In the genomic region with DNA sequence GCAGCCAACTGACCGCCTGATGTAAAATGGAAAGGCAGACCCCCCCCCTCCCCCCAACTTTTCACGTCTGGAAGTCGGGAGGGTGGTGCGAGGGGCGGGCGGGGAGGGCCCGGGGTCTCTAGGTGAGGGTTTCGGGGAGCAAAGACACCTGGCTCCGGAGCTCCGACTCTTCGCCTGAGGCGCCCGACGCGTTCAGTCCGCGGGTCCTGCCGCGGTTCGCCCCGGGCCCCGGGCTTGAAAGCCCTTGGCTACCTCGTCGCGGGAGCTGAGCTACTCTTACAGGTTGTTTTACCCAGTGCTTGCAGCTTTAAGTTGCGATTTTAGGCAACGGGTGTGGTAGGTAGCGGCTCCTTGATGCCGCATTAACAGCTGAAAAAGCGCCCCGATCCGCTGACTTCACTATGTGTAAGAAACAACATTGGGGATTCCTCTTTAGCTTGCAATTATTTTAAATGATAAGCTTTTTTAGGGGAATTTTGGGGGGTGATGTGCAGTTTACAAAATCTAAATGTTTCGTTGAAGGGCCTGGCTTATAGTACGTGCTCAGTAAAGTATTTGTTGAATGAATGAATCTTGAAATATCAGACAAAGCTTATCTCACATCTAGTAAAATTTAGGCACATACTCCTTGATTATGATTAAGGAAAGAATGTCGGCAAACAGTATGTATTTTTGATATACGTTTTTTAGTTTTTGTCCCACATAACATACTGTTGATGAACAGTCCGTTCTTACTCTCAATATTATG, we compare ENCODE assay signal across 8 cellular contexts. TPM values are rescaled to one million over a fixed set of nuclear protein-coding genes. Genes with fewer than 3 reads are reported as not detected.
A peak's percentile ranks its signal among the peaks of the same experiment; 100 is the strongest.
DNase-seq lines count a peak whose midpoint lies in the region; ATAC-seq and TF ChIP-seq lines count a peak whose summit lies in the region.

No MANE protein-coding gene starts in this region.

- no peaks in the 10 kb centered on the region for H3K27me3 Mint-ChIP-seq in nephron (ENCODE audit: low read depth)

- H3K9me3 Mint-ChIP-seq in nephron: no peaks in the 10 kb centered on the region

- no peaks in the 10 kb centered on the region for H3K9me3 ChIP-seq in MM.1S (replicated peaks; ENCODE audit: insufficient read depth, low read length)
- no peaks in the 10 kb centered on the region for H3K9me3 ChIP-seq in esophagus squamous epithelium
- no peaks in the 10 kb centered on the region for H3K9me3 ChIP-seq in uterus

- no peaks in the 10 kb centered on the region; the same call in 1 of the 2 replicates for H4K20me1 ChIP-seq in MM.1S (ENCODE audit: insufficient read depth, low read length)

- no peak for TF ChIP-seq POLR2A in esophagus squamous epithelium (IDR thresholded peaks at IDR 0.05)
- no peak for TF ChIP-seq POLR2A in uterus (IDR thresholded peaks at IDR 0.05)

- intact Hi-C loops in esophagus squamous epithelium (cut with DNase I) (no loop called here), uterus (cut with DNase I; ENCODE audit: low total_unique reads) (no loop called here)

- ATAC-seq in GM19328 (IDR thresholded peaks at IDR 0.05; ENCODE audit: unreplicated experiment) (peak; percentile 3), HG03095 (IDR thresholded peaks at IDR 0.05; ENCODE audit: unreplicated experiment) (no peak)

- peak overlapping the region; percentile 72; the same call in 1 of the 2 replicates for H3K4me2 ChIP-seq in MM.1S (ENCODE audit: low read depth, low read length)

- H3K4me1 Mint-ChIP-seq in nephron: peaks cover 21% of the 10 kb centered on the region

- H3K79me2 ChIP-seq in MM.1S (ENCODE audit: low read length): peaks cover 56% of the 10 kb centered on the region

- H3K27ac ChIP-seq in MM.1S (ENCODE audit: low read length) (peak overlapping the region; percentile 85), esophagus squamous epithelium (peak overlapping the region; percentile 92 to 96 (median 94)), uterus (peak overlapping the region; percentile 87)

- peaks cover 26% of the 10 kb centered on the region for H3F3A ChIP-seq in MM.1S (ENCODE audit: insufficient read depth, low read length)

- no peak for TF ChIP-seq CTCF in BJ (IDR thresholded peaks at IDR 0.05; ENCODE audit: insufficient read depth, low read depth, low read length)
- no peak for TF ChIP-seq CTCF in MM.1S (IDR thresholded peaks at IDR 0.05; ENCODE audit: low read length)
- TF ChIP-seq CTCF in esophagus squamous epithelium (IDR thresholded peaks at IDR 0.05): no peak
- no peak for TF ChIP-seq CTCF in nephron (IDR thresholded peaks at IDR 0.05; ENCODE audit: unreplicated experiment in 3 of 3)
- no peak for TF ChIP-seq CTCF in uterus (IDR thresholded peaks at IDR 0.05)

- H2AFZ ChIP-seq in MM.1S (ENCODE audit: low read length): peak overlapping the region; percentile 57; the same call in 1 of the 2 replicates

- no peaks in the 10 kb centered on the region for H3K27me3 ChIP-seq in BJ (ENCODE audit: control insufficient read depth, insufficient read depth, low read length)
- no peaks in the 10 kb centered on the region for H3K27me3 ChIP-seq in MM.1S (replicated peaks; ENCODE audit: insufficient read depth, low read length)
- no peaks in the 10 kb centered on the region for H3K27me3 ChIP-seq in esophagus squamous epithelium
- H3K27me3 ChIP-seq in uterus: no peaks in the 10 kb centered on the region

- H3K36me3 ChIP-seq in BJ (ENCODE audit: control insufficient read depth, insufficient read depth, low read length) (no peaks in the 10 kb centered on the region), MM.1S (replicated peaks; ENCODE audit: insufficient read depth, low read length) (peaks cover 4% of the 10 kb centered on the region; the same call in 1 of the 2 replicates), esophagus squamous epithelium (no peaks in the 10 kb centered on the region), uterus (no peaks in the 10 kb centered on the region)

- H3K36me3 Mint-ChIP-seq in nephron (ENCODE audit: low read depth): no peaks in the 10 kb centered on the region

- H3K9ac ChIP-seq in MM.1S (ENCODE audit: low read length): peak overlapping the region; percentile 85

- H3K4me1 ChIP-seq in MM.1S (ENCODE audit: low read length) (peaks cover 11% of the 10 kb centered on the region), esophagus squamous epithelium (peaks cover 0 to 76% (median 25%) of the 10 kb centered on the region in 3 donors), uterus (peaks cover 0 to 6% of the 10 kb centered on the region in 2 donors)

- CTCF ChIA-PET in BJ (lab: Yijun Ruan, JAX): interaction anchor here (0.9 to 1.5 kb wide), 4 partner anchors 15 to 117 kb away, joined by 3 to 5 read pairs (median 4); no protein-coding TSS in a partner anchor

- WGBS in esophagus squamous epithelium, 2 donors: 2 to 5% methylated on average over 9 to 18 of the region's 37 CpGs

- H3K4me3 ChIP-seq in BJ (ENCODE audit: low read depth, low read length): peak overlapping the region; percentile 81
- H3K4me3 ChIP-seq in MM.1S (ENCODE audit: low read length): peak overlapping the region; percentile 85
- H3K4me3 ChIP-seq in esophagus squamous epithelium: peak overlapping the region; percentile 88 to 98 (median 90)
- peak overlapping the region; percentile 62 to 81 for H3K4me3 ChIP-seq in uterus

- peak overlapping the region; percentile 91 to 97 (median 97) for H3K27ac Mint-ChIP-seq in nephron

- H3K9me2 ChIP-seq in MM.1S (replicated peaks; ENCODE audit: insufficient read depth, low read length): no peaks in the 10 kb centered on the region

- H3K4me3 Mint-ChIP-seq in nephron: peak overlapping the region; percentile 98 to 99 (median 99)

- POLR2A ChIA-PET in BJ (lab: Charles Lee): interaction anchor here (0.7 kb wide), 1 partner anchor 11 kb away, joined by 3 read pairs; no protein-coding TSS in a partner anchor

- DNase-seq in BJ (ENCODE audit: low read depth) (no peak), MM.1S (peak; percentile 66), esophagus squamous epithelium (lab: John Stamatoyannopoulos, UW) (no peak), uterus (peak; percentile 20 to 31)
- peak; percentile 67 for DNase-seq in activated T-cell treated with anti-CD3 and anti-CD28 coated beads, Interleukin-2, amount 50 U/mL, for 1 hour

RNA-seq across cellular contexts. Expression of gene CDC42SE2, which starts 0.8 kb away (rescaled TPM):
- polyA plus RNA-seq in BJ (2011; rRNA removed): 6.7 and 15.1 TPM in 2 replicates
- polyA minus RNA-seq in BJ (2011; rRNA and poly(A)+ RNA removed): 7.2 and 7.9 TPM in 2 replicates
- total RNA-seq in esophagus squamous epithelium: 10 to 100 TPM; 10.4 to 28.4 (median 22.1) TPM
- total RNA-seq in uterus: 10 to 100 TPM in 3 of 4 donors, 1 to 10 TPM in 1; 4.6 to 62.8 (median 21.9) TPM

Comparison
In these comparisons a context has a peak if more than half of its experiments do, and no peak if none do; other contexts are left out.
1. DNase-seq: peak in MM.1S (single experiment), activated T-cell treated with anti-CD3 and anti-CD28 coated beads, Interleukin-2, amount 50 U/mL, for 1 hour (single experiment) and uterus (2 of 2); none in BJ (single experiment) and esophagus squamous epithelium (single experiment).
2. Peak in every context shown above with its lines, with median percentiles within 50 percentile points of each other: H3K4me3 ChIP-seq and H3K27ac ChIP-seq.